In genomic region chr2:74740395-74741075, GRCh38 we compare ENCODE assay signal across 1 cellular context.
A peak's percentile ranks its signal among the peaks of the same experiment; 100 is the strongest.
TF ChIP-seq lines count a peak whose summit lies in the region.

No MANE protein-coding gene starts in this region.

TF ChIP-seq in HepG2, 621 proteins besides CTCF, POLR2A, EP300 and RAD21 (continued from another document and continues in another):
- TF ChIP-seq ZNF687 (CRISPR knock-in tag; IDR thresholded peaks at IDR 0.05) (peak; percentile 84), ZBTB25 (CRISPR knock-in tag; IDR thresholded peaks at IDR 0.05) (no peak), PAXIP1 (CRISPR knock-in tag; conservative IDR thresholded peaks at IDR 0.05) (peak; percentile 67), HMG20A (CRISPR knock-in tag; IDR thresholded peaks at IDR 0.05; ENCODE audit: borderline replicate concordance) (peak; percentile 68; the same call in 1 of the 2 replicates), RCOR2 (CRISPR knock-in tag; IDR thresholded peaks at IDR 0.05) (peak; percentile 55; the same call in 1 of the 2 replicates), ZNF598 (CRISPR knock-in tag; IDR thresholded peaks at IDR 0.05; ENCODE audit: borderline replicate concordance) (0 out of 2 replicates have a peak, but pooled peaks have one; percentile 46), FOSL2 (CRISPR knock-in tag; IDR thresholded peaks at IDR 0.05) (peak; percentile 99), ZNF432 (CRISPR knock-in tag; IDR thresholded peaks at IDR 0.05; ENCODE audit: borderline replicate concordance) (no peak), ZNF652 (CRISPR knock-in tag; IDR thresholded peaks at IDR 0.05; ENCODE audit: borderline replicate concordance, low read depth) (peak; percentile 99), ZBTB34 (CRISPR knock-in tag; IDR thresholded peaks at IDR 0.05) (0 out of 2 replicates have a peak, but pooled peaks have one; percentile 22), CEBPB (IDR thresholded peaks at IDR 0.05; ENCODE audit: borderline replicate concordance, low read depth, low read length) (peak; percentile 71; the same call in 1 of the 2 replicates), GABPA (IDR thresholded peaks at IDR 0.05; ENCODE audit: low read depth, low read length) (no peak), GABPA (CRISPR knock-in tag; IDR thresholded peaks at IDR 0.05; ENCODE audit: low read depth) (0 out of 2 replicates have a peak, but pooled peaks have one; percentile 33), CBX5 (CRISPR knock-in tag; IDR thresholded peaks at IDR 0.05; ENCODE audit: borderline replicate concordance) (peak; percentile 73; the same call in 1 of the 2 replicates), ZNF792 (CRISPR knock-in tag; IDR thresholded peaks at IDR 0.05) (peak; percentile 61; the same call in 1 of the 2 replicates), LCORL (IDR thresholded peaks at IDR 0.05) (no peak), LCORL (CRISPR knock-in tag; IDR thresholded peaks at IDR 0.05) (peak; percentile 88; the same call in 1 of the 2 replicates), EHMT2 (IDR thresholded peaks at IDR 0.05; ENCODE audit: borderline replicate concordance, low read depth, low read length) (no peak), MEF2D (CRISPR knock-in tag; IDR thresholded peaks at IDR 0.05) (peak; percentile 39; the same call in 1 of the 2 replicates), ZNF318 (CRISPR knock-in tag; IDR thresholded peaks at IDR 0.05) (no peak), ZIK1 (CRISPR knock-in tag; IDR thresholded peaks at IDR 0.05; ENCODE audit: borderline replicate concordance, low read depth) (no peak), SNAPC5 (CRISPR knock-in tag; IDR thresholded peaks at IDR 0.05; ENCODE audit: borderline replicate concordance) (no peak), MED1 (CRISPR knock-in tag; IDR thresholded peaks at IDR 0.05) (peak; percentile 92), ZNF232 (CRISPR knock-in tag; IDR thresholded peaks at IDR 0.05; ENCODE audit: borderline replicate concordance) (peak; percentile 78; the same call in 1 of the 2 replicates), ZBTB38 (CRISPR knock-in tag; IDR thresholded peaks at IDR 0.05) (peak; percentile 46; the same call in 1 of the 2 replicates), ZNF7 (CRISPR knock-in tag; IDR thresholded peaks at IDR 0.05) (no peak), UBTF (CRISPR knock-in tag; IDR thresholded peaks at IDR 0.05) (peak; percentile 43), ZGPAT (CRISPR knock-in tag; IDR thresholded peaks at IDR 0.05) (peak; percentile 37; the same call in 1 of the 2 replicates), DMAP1 (CRISPR knock-in tag; IDR thresholded peaks at IDR 0.05) (0 out of 2 replicates have a peak, but pooled peaks have one; percentile 43), MBNL3 (CRISPR knock-in tag; conservative IDR thresholded peaks at IDR 0.05) (no peak), ZFX (CRISPR knock-in tag; IDR thresholded peaks at IDR 0.05; ENCODE audit: low read depth) (peak; percentile 48; the same call in 1 of the 2 replicates), MEIS1 (CRISPR knock-in tag; IDR thresholded peaks at IDR 0.05; ENCODE audit: borderline replicate concordance) (peak; percentile 66; the same call in 1 of the 2 replicates), KAT8 (CRISPR knock-in tag; IDR thresholded peaks at IDR 0.05) (peak; percentile 65; the same call in 1 of the 2 replicates), ZNF136 (CRISPR knock-in tag; IDR thresholded peaks at IDR 0.05; ENCODE audit: low read depth) (peak; percentile 33; the same call in 1 of the 2 replicates)
